ENCODE assay signal across 28 cellular contexts in the genomic region with DNA sequence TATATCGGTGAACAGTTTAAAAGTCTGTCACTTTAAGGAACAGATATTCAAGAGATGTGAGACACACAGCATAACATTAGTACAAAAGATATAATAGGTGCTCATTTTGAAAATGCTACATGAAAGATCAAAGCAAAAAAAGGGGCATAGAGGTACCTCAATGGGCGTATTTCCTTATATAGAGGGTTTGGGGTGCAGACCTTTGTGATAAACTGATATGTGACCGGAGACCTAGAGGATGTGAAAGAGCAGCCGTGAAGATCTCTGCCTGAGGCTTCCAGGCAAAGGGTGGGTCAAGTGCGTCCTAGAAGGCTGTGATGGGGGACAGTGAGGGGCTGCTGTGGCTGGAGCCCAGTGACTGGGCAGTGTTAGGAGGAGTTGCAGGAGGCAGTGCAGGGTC.
"Had no signal": no experiment of that assay in that cellular context is flagged by ENCODE, and none has a peak within 500 bp of the region (broad histone marks: within the 10 kb centered on the region; RNA-seq: fewer than 3 reads in every experiment).

No MANE protein-coding gene starts in this region.

- H3K36me3 ChIP-seq: esophagus squamous epithelium, gastroesophageal sphincter, heart right ventricle had no signal

- ATAC-seq: activated CD4-positive, alpha-beta T cell treated with anti-CD3 and anti-CD28 coated beads for 36 hours; activated CD8-positive, alpha-beta memory T cell treated with anti-CD3 and anti-CD28 coated beads, Interleukin-2, amount 10 ng/mL, durations not matched to agents 7 days and 5 days; activated CD8-positive, alpha-beta T cell treated with anti-CD3 and anti-CD28 coated beads, Interleukin-2, amount 10 ng/mL, durations not matched to agents 7 days and 5 days; gastroesophageal sphincter; heart right ventricle had no signal

- H3K36me3 Mint-ChIP-seq: activated CD4-positive, alpha-beta memory T cell treated with anti-CD3 and anti-CD28 coated beads for 36 hours; activated naive CD8-positive, alpha-beta T cell had no signal

- H3K4me3 ChIP-seq: esophagus squamous epithelium, gastroesophageal sphincter, hepatocyte had no signal

- H2AFZ ChIP-seq: hepatocyte had no signal

- H3K4me2 ChIP-seq: hepatocyte had no signal

- DNase-seq: activated CD4-positive, alpha-beta memory T cell treated with anti-CD3 and anti-CD28 coated beads for 36 hours; activated CD4-positive, alpha-beta T cell treated with anti-CD3 and anti-CD28 coated beads for 36 hours; activated CD4-positive, alpha-beta T cell treated with anti-CD3 and anti-CD28 coated beads, Interleukin-2, amount 10 ng/mL, durations not matched to agents 24 days and 14 days; activated CD4-positive, CD25-positive, alpha-beta regulatory T cell; activated CD4-positive, CD25-positive, alpha-beta regulatory T cell treated with anti-CD3 and anti-CD28 coated beads, Interleukin-2, amount 50 U/mL, for 72 hours; activated CD8-positive, alpha-beta memory T cell treated with anti-CD3 and anti-CD28 coated beads, Interleukin-2, amount 50 U/mL, for 4 hours; activated CD8-positive, alpha-beta T cell treated with anti-CD3 and anti-CD28 coated beads, Interleukin-2, amount 10 ng/mL, durations not matched to agents 7 days and 5 days; activated gamma-delta T cell treated with Interleukin-2 at 50 U/mL for 16 hours; activated naive CD4-positive, alpha-beta T cell treated with anti-CD3 and anti-CD28 coated beads, Interleukin-2, amount 50 U/mL, for 16 hours; activated naive CD4-positive, alpha-beta T cell treated with Interleukin-2 at 50 U/mL for 16 hours; activated T-cell treated with anti-CD3 and anti-CD28 coated beads, Interleukin-2, amount 50 U/mL, for 1 hour; activated T-cell treated with anti-CD3 and anti-CD28 coated beads, Interleukin-2, amount 50 U/mL, for 48 hours; amniotic stem cell; anterior cingulate cortex; caudate nucleus; cortex of kidney; dermis blood vessel endothelial cell; effector CD4-positive, alpha-beta T cell; esophagus squamous epithelium; foreskin melanocyte; heart right ventricle had no signal

- H3K4me1 ChIP-seq: gastroesophageal sphincter had no signal

- H3K27ac ChIP-seq: epithelial cell of prostate, esophagus squamous epithelium, gastroesophageal sphincter, hepatocyte had no signal

- H3K27me3 Mint-ChIP-seq: activated CD4-positive, alpha-beta memory T cell treated with anti-CD3 and anti-CD28 coated beads for 36 hours; activated CD4-positive, alpha-beta T cell treated with anti-CD3 and anti-CD28 coated beads for 36 hours; activated CD8-positive, alpha-beta memory T cell treated with anti-CD3 and anti-CD28 coated beads, Interleukin-2, amount 10 ng/mL, durations not matched to agents 7 days and 5 days; activated naive CD8-positive, alpha-beta T cell had no signal

- H3K4me3 Mint-ChIP-seq: activated CD4-positive, alpha-beta memory T cell treated with anti-CD3 and anti-CD28 coated beads for 36 hours; activated CD4-positive, alpha-beta T cell treated with anti-CD3 and anti-CD28 coated beads for 36 hours; activated CD4-positive, alpha-beta T cell treated with anti-CD3 and anti-CD28 coated beads, Interleukin-2, amount 10 ng/mL, durations not matched to agents 24 days and 14 days; activated CD8-positive, alpha-beta memory T cell treated with anti-CD3 and anti-CD28 coated beads, Interleukin-2, amount 10 ng/mL, durations not matched to agents 7 days and 5 days; activated CD8-positive, alpha-beta T cell treated with anti-CD3 and anti-CD28 coated beads, Interleukin-2, amount 10 ng/mL, durations not matched to agents 7 days and 5 days; activated naive CD8-positive, alpha-beta T cell; activated T-helper 1 cell treated with anti-CD3 and anti-CD28 coated beads, Interleukin-12 subunit alpha, Interleukin-12 subunit beta, Interleukin-2, Interleukin-4 antibody, amounts not matched to agents 30 ng/mL and 10 ng/mL and 1 ng/mL, durations not matched to agents 14 hours and 24 hours and 36 hours had no signal

- H3K79me2 ChIP-seq: hepatocyte had no signal

- H3K9me3 ChIP-seq: esophagus squamous epithelium, gastroesophageal sphincter, heart right ventricle had no signal

- H3K9me3 Mint-ChIP-seq: activated CD4-positive, alpha-beta memory T cell treated with anti-CD3 and anti-CD28 coated beads for 36 hours; activated CD4-positive, alpha-beta T cell treated with anti-CD3 and anti-CD28 coated beads, Interleukin-2, amount 10 ng/mL, durations not matched to agents 24 days and 14 days; activated T-helper 1 cell treated with anti-CD3 and anti-CD28 coated beads, Interleukin-12 subunit alpha, Interleukin-12 subunit beta, Interleukin-2, Interleukin-4 antibody, amounts not matched to agents 30 ng/mL and 10 ng/mL and 1 ng/mL, durations not matched to agents 14 hours and 24 hours and 36 hours; activated T-helper 2 cell treated with anti-CD3 and anti-CD28 coated beads, Interferon-gamma antibody, Interleukin-2, Interleukin-4, amounts not matched to agents 10 μg/mL and 5 μg/mL and 100 μg/mL, durations not matched to agents 14 hours and 24 hours and 36 hours had no signal

- H3K27ac Mint-ChIP-seq: activated CD4-positive, alpha-beta memory T cell treated with anti-CD3 and anti-CD28 coated beads for 36 hours; activated CD4-positive, alpha-beta T cell treated with anti-CD3 and anti-CD28 coated beads for 36 hours; activated CD4-positive, alpha-beta T cell treated with anti-CD3 and anti-CD28 coated beads, Interleukin-2, amount 10 ng/mL, durations not matched to agents 24 days and 14 days; activated CD8-positive, alpha-beta memory T cell treated with anti-CD3 and anti-CD28 coated beads, Interleukin-2, amount 10 ng/mL, durations not matched to agents 7 days and 5 days; activated CD8-positive, alpha-beta T cell treated with anti-CD3 and anti-CD28 coated beads, Interleukin-2, amount 10 ng/mL, durations not matched to agents 7 days and 5 days; activated naive CD8-positive, alpha-beta T cell; activated T-helper 1 cell treated with anti-CD3 and anti-CD28 coated beads, Interleukin-12 subunit alpha, Interleukin-12 subunit beta, Interleukin-2, Interleukin-4 antibody, amounts not matched to agents 30 ng/mL and 10 ng/mL and 1 ng/mL, durations not matched to agents 14 hours and 24 hours and 36 hours; activated T-helper 2 cell treated with anti-CD3 and anti-CD28 coated beads, Interferon-gamma antibody, Interleukin-2, Interleukin-4, amounts not matched to agents 10 μg/mL and 5 μg/mL and 100 μg/mL, durations not matched to agents 14 hours and 24 hours and 36 hours had no signal
